ENCODE assay signal across 19 cellular contexts in genomic region chr2:44118257-44118656, GRCh38. TPM values are rescaled to one million over a fixed set of nuclear protein-coding genes. Genes with fewer than 3 reads are reported as not detected.
A peak's percentile ranks its signal among the peaks of the same experiment; 100 is the strongest.
DNase-seq lines count a peak whose midpoint lies in the region; ATAC-seq and TF ChIP-seq lines count a peak whose summit lies in the region.
"Had no signal": no experiment of that assay in that cellular context is flagged by ENCODE, and none has a peak within 500 bp of the region (broad histone marks: within the 10 kb centered on the region; RNA-seq: fewer than 3 reads in every experiment).

No MANE protein-coding gene starts in this region.

- no peaks in the 10 kb centered on the region for H3K9me3 ChIP-seq in heart right ventricle
- H3K9me3 ChIP-seq: Caco-2, right atrium auricular region had no signal

- DNase-seq in stimulated activated naive CD4-positive, alpha-beta T cell treated with Interleukin-2 at 50 U/mL for 16 hours (lab: John Stamatoyannopoulos, UW) = peak; percentile 7
- DNase-seq in stimulated activated naive CD4-positive, alpha-beta T cell (lab: John Stamatoyannopoulos, UW) = no peak
- DNase-seq in OCI-M1 (lab: John Stamatoyannopoulos, UW) (peak; percentile 40), cardiac fibroblast (ENCODE audit: low read depth in 2 of 2) (peak; percentile 50 to 73), OCI-M2 (lab: John Stamatoyannopoulos, UW; ENCODE audit: unreplicated experiment) (no peak), heart right ventricle (no peak)
- DNase-seq: AML-193, Caco-2, dorsolateral prefrontal cortex, EL, H9, KG1, NCI-H1105, NCI-H69, SIG-M5, WERI-Rb-1 had no signal

- H3K4me3 ChIP-seq in cardiac fibroblast (replicated peaks in 1 of 2; ENCODE audit: low read depth in 2 of 2, low read length in 2 of 2) (no peak overlapping the region), heart right ventricle (no peak overlapping the region)
- H3K4me3 ChIP-seq: dorsolateral prefrontal cortex, right atrium auricular region had no signal

- no peak for TF ChIP-seq CTCF in cardiac fibroblast (IDR thresholded peaks at IDR 0.05; ENCODE audit: low read depth, low read length)
- no peak for TF ChIP-seq CTCF in heart right ventricle (IDR thresholded peaks at IDR 0.05)

- peaks cover 0 to 12% (median 0%) of the 10 kb centered on the region in 9 donors for H3K4me1 ChIP-seq in heart right ventricle
- H3K4me1 ChIP-seq: Caco-2, right atrium auricular region had no signal

- H3K36me3 ChIP-seq in heart right ventricle = no peaks in the 10 kb centered on the region
- H3K36me3 ChIP-seq: right atrium auricular region, WERI-Rb-1 had no signal

- no peaks in the 10 kb centered on the region for H3K27me3 ChIP-seq in heart right ventricle
- H3K27me3 ChIP-seq: dorsolateral prefrontal cortex, right atrium auricular region had no signal

- no peak overlapping the region for H3K27ac ChIP-seq in heart right ventricle
- H3K27ac ChIP-seq: dorsolateral prefrontal cortex, HL-60, right atrium auricular region, WERI-Rb-1 had no signal

- intact Hi-C loops in heart right ventricle (cut with DNase I) = no loop called here

- 81 to 84% methylated on average over 10 of the region's 10 CpGs for WGBS in heart right ventricle, 2 donors

- no peak for ATAC-seq in heart right ventricle
- ATAC-seq in GM18519 (IDR thresholded peaks at IDR 0.05; ENCODE audit: low FRiP score, unreplicated experiment) = no peak

RNA-seq across cellular contexts. Expression of gene PPM1B, which starts 50.4 kb away (rescaled TPM):
- 10 to 100 TPM; 40.7 to 69.5 (median 55.7) TPM for total RNA-seq in heart right ventricle
- 10 to 100 TPM; 20.7 to 24.6 TPM for polyA plus RNA-seq in heart right ventricle

Comparison
In these comparisons a context has a peak if more than half of its experiments do, and no peak if none do; other contexts are left out.
1. DNase-seq: peak in stimulated activated naive CD4-positive, alpha-beta T cell treated with Interleukin-2 at 50 U/mL for 16 hours (single experiment), OCI-M1 (single experiment) and cardiac fibroblast (2 of 2); none in stimulated activated naive CD4-positive, alpha-beta T cell (0 of 6), OCI-M2 (single experiment) and heart right ventricle (0 of 2).